9 cellular contexts compared by ENCODE assay signal in the genomic region with DNA sequence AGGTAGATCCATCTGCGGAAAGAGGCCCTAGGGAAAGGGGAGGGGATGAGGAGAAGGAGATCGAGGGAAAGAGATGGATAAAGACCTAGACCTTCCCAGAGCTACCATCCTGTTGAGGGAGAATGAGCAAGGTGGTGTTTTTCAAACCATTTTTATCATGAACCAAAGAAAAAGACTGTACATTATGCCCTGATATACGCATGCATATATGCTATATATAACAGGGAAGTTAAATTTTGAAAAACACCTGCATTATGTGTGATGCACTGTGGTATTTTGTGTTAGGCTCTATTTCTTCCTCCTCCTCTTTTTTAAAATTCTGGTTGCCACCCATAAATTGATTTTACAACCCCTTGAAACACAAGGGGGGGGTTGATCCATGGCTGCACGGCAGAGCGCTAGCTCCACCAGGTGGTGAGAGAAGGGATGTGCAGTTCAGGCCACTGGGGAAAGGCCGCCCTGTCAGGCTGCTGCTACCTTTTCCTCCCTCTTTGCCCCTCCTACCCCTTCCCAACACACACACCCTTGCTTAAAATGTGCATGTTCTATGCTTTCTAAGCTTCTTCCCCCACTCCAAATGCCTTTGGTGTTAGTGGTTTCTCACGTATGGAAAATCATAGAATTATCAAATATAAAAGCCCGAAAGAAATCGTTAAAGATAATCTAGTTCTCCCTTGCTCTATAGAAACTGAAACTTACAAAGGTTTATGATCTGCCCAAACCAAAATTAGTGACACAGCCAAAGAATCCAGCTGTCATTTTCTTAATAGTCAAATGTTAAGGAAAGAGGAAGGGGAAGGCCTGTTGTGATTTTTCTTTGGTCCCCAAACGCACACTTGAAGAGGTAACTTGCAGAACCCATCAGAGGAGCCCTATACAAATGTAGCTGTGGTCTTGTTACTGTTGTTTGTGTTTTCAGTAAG.
DNase-seq lines count a peak whose midpoint lies in the region; ATAC-seq and TF ChIP-seq lines count a peak whose summit lies in the region.
"Had no signal": no experiment of that assay in that cellular context is flagged by ENCODE, and none has a peak within 500 bp of the region (broad histone marks: within the 10 kb centered on the region; RNA-seq: fewer than 3 reads in every experiment).

No MANE protein-coding gene starts in this region.

- intact Hi-C loops in activated CD4-positive, alpha-beta T cell treated with anti-CD3 and anti-CD28 coated beads, Interleukin-2, amount 10 ng/mL, durations not matched to agents 24 days and 14 days (cut with micrococcal nuclease): loop anchor here (5.0 kb wide), 1 partner anchor 116 kb away; no protein-coding TSS in a partner anchor
- intact Hi-C loops in PC-3 (cut with micrococcal nuclease) (loop anchor here (1.0 to 2.0 kb wide), 3 partner anchors 39 to 451 kb away; no protein-coding TSS in a partner anchor), left lung (cut with DNase I) (loop anchor here in 1 of 2 donors (10.0 kb wide), 1 partner anchor 113 kb away; no protein-coding TSS in a partner anchor), thyroid gland (cut with DNase I) (loop anchor here (2.0 kb wide), 1 partner anchor 119 kb away; no protein-coding TSS in a partner anchor)

- DNase-seq in activated CD4-positive, alpha-beta T cell treated with anti-CD3 and anti-CD28 coated beads, Interleukin-2, amount 10 ng/mL, durations not matched to agents 24 days and 14 days: peak; percentile 75
- DNase-seq in activated CD4-positive, alpha-beta T cell treated with anti-CD3 and anti-CD28 coated beads for 1 hour: no peak
- DNase-seq in Karpas-422 (peak; percentile 77), PC-3 (peak; percentile 80), cardiac fibroblast (ENCODE audit: low read depth in 2 of 2) (peak; percentile 49 to 56), left lung (peak; percentile 39 to 64), thyroid gland (peak; percentile 35 to 41)

- TF ChIP-seq POLR2A in thyroid gland (IDR thresholded peaks at IDR 0.05): no peak

- H2AFZ ChIP-seq in Karpas-422 (ENCODE audit: low read length) (no peak overlapping the region), PC-3 (ENCODE audit: low read length) (no peak overlapping the region)

- 67 to 68% methylated on average over 10 of the region's 10 CpGs for WGBS in thyroid gland, 2 donors

- no peaks in the 10 kb centered on the region for H3K4me1 Mint-ChIP-seq in activated CD4-positive, alpha-beta T cell treated with anti-CD3 and anti-CD28 coated beads, Interleukin-2, amount 10 ng/mL, durations not matched to agents 24 days and 14 days

- H3K36me3 Mint-ChIP-seq in activated CD4-positive, alpha-beta T cell treated with anti-CD3 and anti-CD28 coated beads, Interleukin-2, amount 10 ng/mL, durations not matched to agents 24 days and 14 days (ENCODE audit: low read depth): no peaks in the 10 kb centered on the region

- ATAC-seq in PC-3 (peak; percentile 94), left lung (peak; percentile 97), GM21390 (IDR thresholded peaks at IDR 0.05; ENCODE audit: unreplicated experiment) (no peak)

- no peaks in the 10 kb centered on the region for H3K79me2 ChIP-seq in Karpas-422 (ENCODE audit: low read length)
- H3K79me2 ChIP-seq in PC-3 (ENCODE audit: low read length): no peaks in the 10 kb centered on the region

- no peaks in the 10 kb centered on the region for H3K9me2 ChIP-seq in Karpas-422 (replicated peaks; ENCODE audit: insufficient read depth, low read length)
- no peaks in the 10 kb centered on the region for H3K9me2 ChIP-seq in PC-3 (replicated peaks; ENCODE audit: low read length)

- no peaks in the 10 kb centered on the region for H3K36me3 ChIP-seq in Karpas-422 (ENCODE audit: insufficient read depth, low read length)
- no peaks in the 10 kb centered on the region for H3K36me3 ChIP-seq in PC-3 (ENCODE audit: low read depth, low read length)
- H3K36me3 ChIP-seq in left lung: no peaks in the 10 kb centered on the region
- no peaks in the 10 kb centered on the region for H3K36me3 ChIP-seq in thyroid gland

- POLR2A ChIA-PET in PC-3 (lab: Charles Lee; ENCODE audit: unreplicated experiment): no interaction called here

- H3K4me3 Mint-ChIP-seq in activated CD4-positive, alpha-beta T cell treated with anti-CD3 and anti-CD28 coated beads, Interleukin-2, amount 10 ng/mL, durations not matched to agents 24 days and 14 days: no peak overlapping the region
- H3K4me3 Mint-ChIP-seq: dendritic cell treated with granulocyte-macrophage colony-stimulating factor and Interleukin-4, amounts not matched to agents 40 ng/mL and 50 ng/mL, for 4 days had no signal

- CTCF ChIA-PET in PC-3 (lab: Charles Lee): interaction anchor here (2.1 kb wide), 1 partner anchor 117 kb away, joined by 11 read pairs; no protein-coding TSS in a partner anchor

- H3K27me3 ChIP-seq in Karpas-422 (ENCODE audit: low read length) (no peaks in the 10 kb centered on the region), PC-3 (ENCODE audit: low read length) (peaks cover 25% of the 10 kb centered on the region), left lung (no peaks in the 10 kb centered on the region), thyroid gland (no peaks in the 10 kb centered on the region)

- H3K9me3 ChIP-seq in Karpas-422 (ENCODE audit: low read length): no peaks in the 10 kb centered on the region
- H3K9me3 ChIP-seq in PC-3 (ENCODE audit: low read length): no peaks in the 10 kb centered on the region
- H3K9me3 ChIP-seq in left lung: no peaks in the 10 kb centered on the region
- H3K9me3 ChIP-seq in thyroid gland: no peaks in the 10 kb centered on the region

- BruUV-seq in PC-3 (replicated peaks; lab: Mats Ljungman, UMichigan): no TSS peak

- no peaks in the 10 kb centered on the region for H3K9me3 Mint-ChIP-seq in activated CD4-positive, alpha-beta T cell treated with anti-CD3 and anti-CD28 coated beads, Interleukin-2, amount 10 ng/mL, durations not matched to agents 24 days and 14 days
- H3K9me3 Mint-ChIP-seq: dendritic cell treated with granulocyte-macrophage colony-stimulating factor and Interleukin-4, amounts not matched to agents 40 ng/mL and 50 ng/mL, for 4 days had no signal

- H3K9ac ChIP-seq in Karpas-422 (ENCODE audit: low read length): no peak overlapping the region
- H3K9ac ChIP-seq in PC-3 (ENCODE audit: low read length): no peak overlapping the region

- H4K20me1 ChIP-seq in Karpas-422 (ENCODE audit: insufficient read depth, low read depth, low read length) (no peaks in the 10 kb centered on the region), PC-3 (ENCODE audit: low read length) (no peaks in the 10 kb centered on the region)

- no peaks in the 10 kb centered on the region for H3K4me1 ChIP-seq in Karpas-422 (ENCODE audit: low read length)
- peaks cover 7% of the 10 kb centered on the region for H3K4me1 ChIP-seq in PC-3 (ENCODE audit: insufficient read depth, low read length)
- H3K4me1 ChIP-seq in left lung: no peaks in the 10 kb centered on the region
- H3K4me1 ChIP-seq in thyroid gland: no peaks in the 10 kb centered on the region

- no peak overlapping the region for H3K4me3 ChIP-seq in Karpas-422 (ENCODE audit: low read length)
- H3K4me3 ChIP-seq in PC-3 (ENCODE audit: low read length): no peak overlapping the region
- H3K4me3 ChIP-seq in cardiac fibroblast (replicated peaks in 1 of 2; ENCODE audit: low read depth in 2 of 2, low read length in 2 of 2): no peak overlapping the region
- no peak overlapping the region for H3K4me3 ChIP-seq in left lung
- no peak overlapping the region for H3K4me3 ChIP-seq in thyroid gland (replicated peaks in 1 of 3)

- H3F3A ChIP-seq in PC-3 (ENCODE audit: low read length, unreplicated experiment): no peaks in the 10 kb centered on the region

- no peak overlapping the region for H3K27ac Mint-ChIP-seq in activated CD4-positive, alpha-beta T cell treated with anti-CD3 and anti-CD28 coated beads, Interleukin-2, amount 10 ng/mL, durations not matched to agents 24 days and 14 days
- H3K27ac Mint-ChIP-seq: dendritic cell treated with granulocyte-macrophage colony-stimulating factor and Interleukin-4, amounts not matched to agents 40 ng/mL and 50 ng/mL, for 4 days had no signal

- no peak overlapping the region for H3K27ac ChIP-seq in Karpas-422 (ENCODE audit: low read length)
- H3K27ac ChIP-seq in PC-3 (ENCODE audit: low read length): no peak overlapping the region
- H3K27ac ChIP-seq in left lung: no peak overlapping the region
- no peak overlapping the region for H3K27ac ChIP-seq in thyroid gland

- H3K27me3 Mint-ChIP-seq in activated CD4-positive, alpha-beta T cell treated with anti-CD3 and anti-CD28 coated beads, Interleukin-2, amount 10 ng/mL, durations not matched to agents 24 days and 14 days: peaks cover 18% of the 10 kb centered on the region

- TF ChIP-seq CTCF in PC-3 (conservative IDR thresholded peaks at IDR 0.05; ENCODE audit: low read depth, low read length) (peak; percentile 100), cardiac fibroblast (IDR thresholded peaks at IDR 0.05; ENCODE audit: low read depth, low read length) (peak; percentile 100), left lung (IDR thresholded peaks at IDR 0.05) (peak; percentile 83 to 93), thyroid gland (IDR thresholded peaks at IDR 0.05) (peak; percentile 75 to 95 (median 87))

- no peak overlapping the region for H3K4me2 ChIP-seq in Karpas-422 (ENCODE audit: low read depth, low read length, poor library complexity, severe bottlenecking)
- H3K4me2 ChIP-seq in PC-3 (ENCODE audit: low read length): no peak overlapping the region
